Comparison of ENCODE assay signal across 8 cellular contexts in genomic region chrX:51893931-51894696, GRCh38. TPM values are rescaled to one million over a fixed set of nuclear protein-coding genes. Genes with fewer than 3 reads are reported as not detected.
A peak's percentile ranks its signal among the peaks of the same experiment; 100 is the strongest.
DNase-seq lines count a peak whose midpoint lies in the region; ATAC-seq and TF ChIP-seq lines count a peak whose summit lies in the region.

No MANE protein-coding gene starts in this region.

- under 1% methylated on average over 32 of the region's 32 CpGs for WGBS in liver

- peaks cover 10% of the 10 kb centered on the region for H3K4me1 ChIP-seq in Panc1 (ENCODE audit: control insufficient read depth, insufficient read depth, low read length)
- peaks cover 0 to 11% (median 6%) of the 10 kb centered on the region in 4 donors for H3K4me1 ChIP-seq in liver (ENCODE audit: control insufficient read depth in 4 of 4, insufficient read depth in 4 of 4, low read length in 3 of 4)

- H3K27me3 ChIP-seq in Panc1 (ENCODE audit: control insufficient read depth, insufficient read depth, low read length) (no peaks in the 10 kb centered on the region), liver (ENCODE audit: control insufficient read depth in 4 of 4, insufficient read depth in 4 of 4, low read length in 3 of 4) (no peaks in the 10 kb centered on the region)

- peak; percentile 7 for DNase-seq in activated CD4-positive, alpha-beta T cell treated with anti-CD3 and anti-CD28 coated beads for 48 hours
- no peak for DNase-seq in activated CD4-positive, alpha-beta T cell treated with anti-CD3 and anti-CD28 coated beads, Interleukin-2, amount 50 U/mL, for 4 hours
- DNase-seq in Panc1 (ENCODE audit: low read depth, low spot score) (no peak), superior temporal gyrus (ENCODE audit: extremely low spot score) (peak; percentile 26), NOMO-1 (lab: John Stamatoyannopoulos, UW; ENCODE audit: unreplicated experiment in 2 of 2) (no peak)

- H3K4me3 ChIP-seq in Panc1 (ENCODE audit: low read depth in 2 of 2, low read length in 2 of 2) (peak overlapping the region; percentile 77 to 92), liver (ENCODE audit: low read depth in 1 of 3, low read length in 3 of 3) (peak overlapping the region; percentile 21 to 79 (median 79))

- POLR2A ChIA-PET in Panc1 (lab: Charles Lee): no interaction called here

- no peak for TF ChIP-seq CTCF in Panc1 (IDR thresholded peaks at IDR 0.05)
- no peak for TF ChIP-seq CTCF in liver (IDR thresholded peaks at IDR 0.05; ENCODE audit: low read depth, low read length, missing input control)

- H3K9me3 ChIP-seq in Panc1 (ENCODE audit: control insufficient read depth, insufficient read depth, low read depth, low read length) (no peaks in the 10 kb centered on the region), liver (ENCODE audit: control insufficient read depth in 4 of 4, low read length in 3 of 4) (no peaks in the 10 kb centered on the region)

- TF ChIP-seq RAD21 in liver (IDR thresholded peaks at IDR 0.05): no peak

- BruUV-seq in Panc1 (replicated peaks; lab: Mats Ljungman, UMichigan): no TSS peak

- no peaks in the 10 kb centered on the region; the same call in 1 of the 2 replicates for H3K36me3 ChIP-seq in Panc1 (ENCODE audit: control insufficient read depth, insufficient read depth, low read length)
- H3K36me3 ChIP-seq in liver (ENCODE audit: control insufficient read depth in 4 of 4, insufficient read depth in 3 of 4, low read depth in 1 of 4, low read length in 3 of 4): peaks cover 2 to 13% (median 9%) of the 10 kb centered on the region in 4 donors

- CTCF ChIA-PET in Panc1 (lab: Charles Lee): interaction anchor here (0.6 kb wide), 1 partner anchor 254 kb away, joined by 3 read pairs; no protein-coding TSS in a partner anchor

- intact Hi-C loops in Panc1 (cut with micrococcal nuclease; ENCODE audit: unreplicated experiment): no loop called here

- H3K9ac ChIP-seq in liver (ENCODE audit: low read depth in 1 of 2, low read length in 2 of 2): peak overlapping the region in 1 of 2 donors; percentile 64

- H3K27ac ChIP-seq in Panc1 (ENCODE audit: low read length): peak overlapping the region; percentile 88
- H3K27ac ChIP-seq in cingulate gyrus (ENCODE audit: low read depth, low read length): peak overlapping the region; percentile 77
- H3K27ac ChIP-seq in liver (ENCODE audit: low read depth in 1 of 2, low read length in 2 of 2): peak overlapping the region; percentile 51 to 56

- ATAC-seq in Panc1 (peak; percentile 29), HG03457 (IDR thresholded peaks at IDR 0.05; ENCODE audit: unreplicated experiment) (no peak)

- in situ Hi-C loops in Panc1 (cut with HindIII; ENCODE audit: low pct_unique_long_range_greater_than_20kb, low sequenced_read_pairs): no loop called here

TF ChIP-seq in liver, 16 proteins besides CTCF, POLR2A, EP300 and RAD21:
- TF ChIP-seq RXRA (IDR thresholded peaks at IDR 0.05): no peak
- TF ChIP-seq HNF4A (conservative IDR thresholded peaks at IDR 0.05): no peak
- TF ChIP-seq TAF1 (conservative IDR thresholded peaks at IDR 0.05): no peak
- TF ChIP-seq NR2F2 (IDR thresholded peaks at IDR 0.05): no peak
- no peak for TF ChIP-seq SP1 (IDR thresholded peaks at IDR 0.05)
- TF ChIP-seq EGR1 (IDR thresholded peaks at IDR 0.05; ENCODE audit: low read depth in 2 of 2): no peak
- no peak for TF ChIP-seq JUND (IDR thresholded peaks at IDR 0.05)
- TF ChIP-seq REST (IDR thresholded peaks at IDR 0.05): no peak
- TF ChIP-seq GABPA (IDR thresholded peaks at IDR 0.05 in 1 of 2, conservative IDR thresholded peaks at IDR 0.05 in 1 of 2): no peak
- TF ChIP-seq HNF4G (IDR thresholded peaks at IDR 0.05): no peak
- no peak for TF ChIP-seq MAX (IDR thresholded peaks at IDR 0.05)
- no peak for TF ChIP-seq FOXA1 (IDR thresholded peaks at IDR 0.05)
- TF ChIP-seq ATF3 (IDR thresholded peaks at IDR 0.05): no peak
- TF ChIP-seq YY1 (IDR thresholded peaks at IDR 0.05): no peak

RNA-seq across cellular contexts. Expression of gene MAGED1, which starts 0.7 kb away (rescaled TPM):
- total RNA-seq in Panc1 (2021; ENCODE audit: unreplicated experiment) (151 TPM), liver (10 to 100 TPM; 43.3 to 67.3 TPM)
- polyA plus RNA-seq in Panc1 (2012; ENCODE audit: insufficient read length): 142 TPM
- polyA plus RNA-seq in liver: 10 to 100 TPM; 44.8 to 51.7 TPM

Comparison
In these comparisons a context has a peak if more than half of its experiments do, and no peak if none do; other contexts are left out.
1. DNase-seq: peak in activated CD4-positive, alpha-beta T cell treated with anti-CD3 and anti-CD28 coated beads for 48 hours (single experiment) and superior temporal gyrus (single experiment); none in activated CD4-positive, alpha-beta T cell treated with anti-CD3 and anti-CD28 coated beads, Interleukin-2, amount 50 U/mL, for 4 hours (0 of 2), Panc1 (single experiment) and NOMO-1 (0 of 2).
2. Peak in every context shown above with its lines, with median percentiles within 50 percentile points of each other: H3K27ac ChIP-seq.